In genomic region chr1:43842099-43842498, GRCh38 we compare ENCODE assay signal across 22 cellular contexts.
"Had no signal": no experiment of that assay in that cellular context is flagged by ENCODE, and none has a peak within 500 bp of the region (broad histone marks: within the 10 kb centered on the region; RNA-seq: fewer than 3 reads in every experiment).

No MANE protein-coding gene starts in this region.

- H3K4me3 ChIP-seq: esophagus muscularis mucosa, gastrocnemius medialis, heart right ventricle, spleen, tibial artery, upper lobe of left lung, uterus had no signal

- H3K27ac Mint-ChIP-seq: natural killer cell; stimulated activated memory B cell treated with anti-CD40 and anti-IgM and Interleukin-4, amounts not matched to agents 10 μg/mL and 1 μg/mL and 100 μg/mL, for 72 hours; stimulated activated naive CD8-positive, alpha-beta T cell treated with anti-CD3 and anti-CD28 coated beads, Interleukin-15, Interleukin-2, amounts not matched to agents 100 ng/mL and 50 ng/mL, for 24 hours had no signal

- ATAC-seq: gastrocnemius medialis; heart right ventricle; natural killer cell; sciatic nerve; stimulated activated memory B cell treated with anti-CD40 and anti-IgM and Interleukin-4, amounts not matched to agents 10 μg/mL and 1 μg/mL and 100 μg/mL, for 72 hours had no signal

- H3K4me3 Mint-ChIP-seq: natural killer cell; neural crest cell; stimulated activated memory B cell treated with anti-CD40 and anti-IgM and Interleukin-4, amounts not matched to agents 10 μg/mL and 1 μg/mL and 100 μg/mL, for 72 hours; stimulated activated naive CD8-positive, alpha-beta T cell treated with anti-CD3 and anti-CD28 coated beads, Interleukin-15, Interleukin-2, amounts not matched to agents 100 ng/mL and 50 ng/mL, for 24 hours had no signal

- H3K9me3 ChIP-seq: esophagus muscularis mucosa, gastrocnemius medialis, tibial artery, uterus had no signal

- H3K4me1 ChIP-seq: uterus had no signal

- FAIRE-seq: endometrium had no signal

- H3K27me3 ChIP-seq: esophagus muscularis mucosa, gastrocnemius medialis, heart right ventricle, spleen, tibial artery, upper lobe of left lung, uterus had no signal

- H3K36me3 ChIP-seq: uterus had no signal

- H3K27ac ChIP-seq: epithelial cell of prostate, esophagus muscularis mucosa, gastrocnemius medialis, heart right ventricle, spleen, tibial artery, upper lobe of left lung, uterus had no signal

- H3K27me3 Mint-ChIP-seq: stimulated activated memory B cell treated with anti-CD40 and anti-IgM and Interleukin-4, amounts not matched to agents 10 μg/mL and 1 μg/mL and 100 μg/mL, for 72 hours; stimulated activated naive CD8-positive, alpha-beta T cell treated with anti-CD3 and anti-CD28 coated beads, Interleukin-15, Interleukin-2, amounts not matched to agents 100 ng/mL and 50 ng/mL, for 24 hours had no signal

- H3K4me1 Mint-ChIP-seq: stimulated activated memory B cell treated with anti-CD40 and anti-IgM and Interleukin-4, amounts not matched to agents 10 μg/mL and 1 μg/mL and 100 μg/mL, for 72 hours had no signal

- H3K9me3 Mint-ChIP-seq: natural killer cell had no signal

- DNase-seq: effector memory CD4-positive, alpha-beta T cell; gastrocnemius medialis; heart right ventricle; hypothalamus; kidney glomerular epithelial cell; mammary epithelial cell; natural killer cell; posterior cingulate gyrus; spleen; stimulated activated CD4-positive, alpha-beta T cell treated with anti-CD3 and anti-CD28 coated beads, Interleukin-15, amount 100 ng/mL, for 24 hours; stimulated activated CD4-positive, alpha-beta T cell treated with anti-CD3 and anti-CD28 coated beads, Interleukin-1b, Interleukin-23, amount 100 ng/mL, for 48 hours; stimulated activated CD4-positive, alpha-beta T cell treated with anti-CD3 and anti-CD28 coated beads, Interleukin-4, amount 100 ng/mL, for 24 hours; tibial artery; upper lobe of left lung; uterus had no signal
